Comparison of ENCODE assay signal across 15 cellular contexts in the genomic region with DNA sequence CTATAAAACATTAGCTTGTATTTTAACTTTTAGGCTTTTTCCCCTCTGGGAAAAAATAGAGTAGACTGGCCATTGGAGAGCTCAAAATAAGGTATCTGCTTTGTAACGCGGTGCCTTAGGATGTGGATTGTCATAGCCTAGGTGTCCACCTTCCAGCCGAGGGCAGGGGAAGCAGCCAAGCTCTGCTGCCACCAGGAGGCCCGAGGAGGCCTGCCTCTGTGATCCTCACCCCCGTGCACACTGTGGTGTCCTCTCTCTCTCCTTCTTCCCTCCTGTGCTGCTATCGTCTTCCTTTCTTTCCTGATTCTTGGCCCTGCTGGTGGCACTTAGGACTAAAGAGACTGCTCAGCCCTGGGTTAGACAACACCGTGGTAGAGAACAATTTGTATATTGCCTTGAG. TPM values are rescaled to one million over a fixed set of nuclear protein-coding genes. Genes with fewer than 3 reads are reported as not detected.
DNase-seq lines count a peak whose midpoint lies in the region; ATAC-seq and TF ChIP-seq lines count a peak whose summit lies in the region.
"Had no signal": no experiment of that assay in that cellular context is flagged by ENCODE, and none has a peak within 500 bp of the region (broad histone marks: within the 10 kb centered on the region; RNA-seq: fewer than 3 reads in every experiment).

No MANE protein-coding gene starts in this region.

- peaks cover 0 to 34% (median 13%) of the 10 kb centered on the region in 5 donors for H3K36me3 Mint-ChIP-seq in naive thymus-derived CD4-positive, alpha-beta T cell

- 60% methylated on average over 7 of the region's 7 CpGs for WGBS in prostate gland

- POLR2A ChIA-PET in Panc1 (lab: Charles Lee), result interaction anchor here (0.6 to 0.7 kb wide), 3 partner anchors 15 to 102 kb away, joined by 7 to 15 read pairs (median 8); no protein-coding TSS in a partner anchor
- POLR2A ChIA-PET in naive thymus-derived CD4-positive, alpha-beta T cell (lab: Charles Lee), result interaction anchor here (0.9 kb wide), 1 partner anchor 10 kb away, joined by 3 read pairs; no protein-coding TSS in a partner anchor

- BruUV-seq in Panc1 (replicated peaks; lab: Mats Ljungman, UMichigan), result no TSS peak

- CTCF ChIA-PET in Panc1 (lab: Charles Lee), result interaction anchor here (0.7 to 0.8 kb wide), 3 partner anchors 43 to 200 kb away, joined by 3 to 5 read pairs (median 3); partner anchors contain the start of gene MARCHF2
- CTCF ChIA-PET in naive thymus-derived CD4-positive, alpha-beta T cell (lab: Charles Lee), result interaction anchor here (0.6 to 0.9 kb wide), 4 partner anchors 9 to 123 kb away, joined by 3 to 6 read pairs (median 4); no protein-coding TSS in a partner anchor

- no peaks in the 10 kb centered on the region for H3K9me3 Mint-ChIP-seq in naive thymus-derived CD4-positive, alpha-beta T cell
- H3K9me3 Mint-ChIP-seq: activated naive CD4-positive, alpha-beta T cell treated with anti-CD3 and anti-CD28 coated beads, Interleukin-2, amount 50 U/mL, for 72 hours had no signal

- intact Hi-C loops in Panc1 (cut with micrococcal nuclease; ENCODE audit: unreplicated experiment), result loop anchor here (10.0 kb wide), 1 partner anchor 101 kb away; no protein-coding TSS in a partner anchor
- intact Hi-C loops in naive thymus-derived CD4-positive, alpha-beta T cell (cut with micrococcal nuclease), result no loop called here
- intact Hi-C loops in prostate gland (cut with DNase I), result no loop called here

- no peak for TF ChIP-seq POLR2A in prostate gland (IDR thresholded peaks at IDR 0.05)

- ATAC-seq in Panc1 (no peak), HG02852 (IDR thresholded peaks at IDR 0.05; ENCODE audit: unreplicated experiment) (no peak), HG02759 (IDR thresholded peaks at IDR 0.05; ENCODE audit: unreplicated experiment) (no peak)
- peak; percentile 39 for ATAC-seq in naive thymus-derived CD4-positive, alpha-beta T cell

- in situ Hi-C loops in G401 (cut with HindIII; ENCODE audit: low sequenced_read_pairs) (no loop called here), Panc1 (cut with HindIII; ENCODE audit: low pct_unique_long_range_greater_than_20kb, low sequenced_read_pairs) (no loop called here)

- peak overlapping the region in 3 of 10 donors; percentile 7 to 59 (median 20) for H3K4me3 Mint-ChIP-seq in naive thymus-derived CD4-positive, alpha-beta T cell

- H3K9me3 ChIP-seq in Panc1 (ENCODE audit: control insufficient read depth, insufficient read depth, low read depth, low read length) (no peaks in the 10 kb centered on the region), prostate gland (no peaks in the 10 kb centered on the region)
- no peaks in the 10 kb centered on the region for H3K9me3 ChIP-seq in naive thymus-derived CD4-positive, alpha-beta T cell (ENCODE audit: control insufficient read depth in 2 of 3, low read length in 3 of 3)
- H3K9me3 ChIP-seq: thoracic aorta had no signal

- H3K4me3 ChIP-seq in Panc1 (ENCODE audit: low read depth in 2 of 2, low read length in 2 of 2) (no peak overlapping the region), epithelial cell of proximal tubule (ENCODE audit: low read depth, low read length) (no peak overlapping the region), prostate gland (no peak overlapping the region)
- H3K4me3 ChIP-seq in naive thymus-derived CD4-positive, alpha-beta T cell (ENCODE audit: low read length), result no peak overlapping the region
- H3K4me3 ChIP-seq: thoracic aorta had no signal

- no peaks in the 10 kb centered on the region for H3K27me3 ChIP-seq in Panc1 (ENCODE audit: control insufficient read depth, insufficient read depth, low read length)
- no peaks in the 10 kb centered on the region for H3K27me3 ChIP-seq in naive thymus-derived CD4-positive, alpha-beta T cell (ENCODE audit: control insufficient read depth in 2 of 2, insufficient read depth in 2 of 2, low read length in 2 of 2)
- no peaks in the 10 kb centered on the region for H3K27me3 ChIP-seq in prostate gland (replicated peaks; ENCODE audit: insufficient read depth)

- H3K36me3 ChIP-seq in Panc1 (ENCODE audit: control insufficient read depth, insufficient read depth, low read length), result peaks cover 16% of the 10 kb centered on the region; the same call in 1 of the 2 replicates
- H3K36me3 ChIP-seq in naive thymus-derived CD4-positive, alpha-beta T cell (ENCODE audit: control insufficient read depth in 2 of 3, insufficient read depth in 3 of 3, low read length in 3 of 3), result peaks cover 16 to 78% (median 20%) of the 10 kb centered on the region in 3 experiments
- no peaks in the 10 kb centered on the region for H3K36me3 ChIP-seq in prostate gland

- TF ChIP-seq CTCF in Panc1 (IDR thresholded peaks at IDR 0.05) (peak; percentile 31), epithelial cell of proximal tubule (conservative IDR thresholded peaks at IDR 0.05; ENCODE audit: low read depth, low read length) (peak; percentile 47), prostate gland (IDR thresholded peaks at IDR 0.05) (peak in 1 of 4 experiments; percentile 9)

- H3K4me1 Mint-ChIP-seq in naive thymus-derived CD4-positive, alpha-beta T cell, result peaks cover 72 to 100% (median 97%) of the 10 kb centered on the region in 7 donors

- peak overlapping the region in 5 of 9 donors; percentile 3 to 62 (median 38) for H3K27ac Mint-ChIP-seq in naive thymus-derived CD4-positive, alpha-beta T cell

- DNase-seq in G401 (ENCODE audit: low spot score) (peak; percentile 48), Panc1 (ENCODE audit: low read depth, low spot score) (no peak), epithelial cell of proximal tubule (ENCODE audit: low read depth) (no peak), prostate gland (ENCODE audit: low spot score) (no peak), DMS153 treated with DMSO at 0.1 percent for 48 hours (lab: John Stamatoyannopoulos, UW; ENCODE audit: unreplicated experiment) (no peak)
- no peak for DNase-seq in naive thymus-derived CD4-positive, alpha-beta T cell
- DNase-seq: DMS79; effector CD8-positive, alpha-beta T cell; KG1; NCI-H2227 treated with DMSO at 0.1 percent for 48 hours had no signal

- H3K4me1 ChIP-seq in Panc1 (ENCODE audit: control insufficient read depth, insufficient read depth, low read length) (peaks cover 74% of the 10 kb centered on the region), prostate gland (replicated peaks) (peaks cover 59% of the 10 kb centered on the region)
- H3K4me1 ChIP-seq in naive thymus-derived CD4-positive, alpha-beta T cell (ENCODE audit: control insufficient read depth in 2 of 2, insufficient read depth in 2 of 2, low read length in 2 of 2), result peaks cover 28 to 34% of the 10 kb centered on the region in 2 donors

- H3K27me3 Mint-ChIP-seq in naive thymus-derived CD4-positive, alpha-beta T cell, result no peaks in the 10 kb centered on the region

- H3K27ac ChIP-seq in Panc1 (ENCODE audit: low read length) (no peak overlapping the region; the same call in 1 of the 2 replicates), prostate gland (no peak overlapping the region)
- H3K27ac ChIP-seq in naive thymus-derived CD4-positive, alpha-beta T cell (ENCODE audit: low read depth, low read length), result no peak overlapping the region
- H3K27ac ChIP-seq: thoracic aorta had no signal

RNA-seq across cellular contexts. Expression of gene HNRNPM, which starts 11.3 kb away (rescaled TPM):
- 101 and 123 TPM in 2 replicates for total RNA-seq in G401 (2014; rRNA removed; shearing (Covaris generic))
- total RNA-seq in Panc1 (2021; ENCODE audit: unreplicated experiment) (225 TPM), epithelial cell of proximal tubule (134 and 169 TPM in 2 replicates), prostate gland (100 to 1,000 TPM; 111 to 147 TPM)
- polyA plus RNA-seq in Panc1 (2012; ENCODE audit: insufficient read length), result 330 TPM
- 100 to 1,000 TPM; 175 to 280 (median 272) TPM for total RNA-seq in naive thymus-derived CD4-positive, alpha-beta T cell
- 100 to 1,000 TPM; 210 to 378 TPM for polyA plus RNA-seq in naive thymus-derived CD4-positive, alpha-beta T cell

RNA-seq across cellular contexts. Expression of gene MARCHF2, which starts 43.0 kb away (rescaled TPM):
- 45.4 and 49.0 TPM in 2 replicates for total RNA-seq in G401 (2014; rRNA removed; shearing (Covaris generic))
- total RNA-seq in Panc1 (2021; ENCODE audit: unreplicated experiment) (32.6 TPM), epithelial cell of proximal tubule (48.8 and 58.9 TPM in 2 replicates), prostate gland (100 to 1,000 TPM; 119 to 163 TPM)
- 62.9 TPM for polyA plus RNA-seq in Panc1 (2012; ENCODE audit: insufficient read length)
- 10 to 100 TPM; 18.0 to 42.1 (median 23.4) TPM for total RNA-seq in naive thymus-derived CD4-positive, alpha-beta T cell
- polyA plus RNA-seq in naive thymus-derived CD4-positive, alpha-beta T cell, result 10 to 100 TPM; 23.2 to 41.4 TPM

RNA-seq across cellular contexts. Expression of gene PRAM1, which starts 46.4 kb away (rescaled TPM):
- not detected in 2 replicates for total RNA-seq in G401 (2014; rRNA removed; shearing (Covaris generic))
- 0.15 TPM for total RNA-seq in Panc1 (2021; ENCODE audit: unreplicated experiment)
- not detected for polyA plus RNA-seq in Panc1 (2012; ENCODE audit: insufficient read length)
- not detected in 2 replicates for total RNA-seq in epithelial cell of proximal tubule
- 10 to 100 TPM in 2 of 5 experiments, 1 to 10 TPM in 3; 1.1 to 82.8 (median 3.9) TPM for total RNA-seq in naive thymus-derived CD4-positive, alpha-beta T cell
- under 1 TPM; 0.12 to 0.34 TPM for polyA plus RNA-seq in naive thymus-derived CD4-positive, alpha-beta T cell
- total RNA-seq in prostate gland, result 1 to 10 TPM; 2.4 to 5.3 TPM
- total RNA-seq: RPMI7951 had no signal

RNA-seq across cellular contexts. Expression of gene ZNF414, which starts 57.9 kb away (rescaled TPM):
- total RNA-seq in G401 (2014; rRNA removed; shearing (Covaris generic)), result not detected in 2 replicates
- 37.1 TPM for total RNA-seq in Panc1 (2021; ENCODE audit: unreplicated experiment)
- polyA plus RNA-seq in Panc1 (2012; ENCODE audit: insufficient read length), result 54.1 TPM
- total RNA-seq in epithelial cell of proximal tubule, result 10.4 and 12.4 TPM in 2 replicates
- 10 to 100 TPM; 36.0 to 69.2 (median 60.8) TPM for total RNA-seq in naive thymus-derived CD4-positive, alpha-beta T cell
- 10 to 100 TPM; 20.2 to 25.4 TPM for polyA plus RNA-seq in naive thymus-derived CD4-positive, alpha-beta T cell
- total RNA-seq in prostate gland, result 10 to 100 TPM; 24.4 to 59.5 TPM
